In the genomic region with DNA sequence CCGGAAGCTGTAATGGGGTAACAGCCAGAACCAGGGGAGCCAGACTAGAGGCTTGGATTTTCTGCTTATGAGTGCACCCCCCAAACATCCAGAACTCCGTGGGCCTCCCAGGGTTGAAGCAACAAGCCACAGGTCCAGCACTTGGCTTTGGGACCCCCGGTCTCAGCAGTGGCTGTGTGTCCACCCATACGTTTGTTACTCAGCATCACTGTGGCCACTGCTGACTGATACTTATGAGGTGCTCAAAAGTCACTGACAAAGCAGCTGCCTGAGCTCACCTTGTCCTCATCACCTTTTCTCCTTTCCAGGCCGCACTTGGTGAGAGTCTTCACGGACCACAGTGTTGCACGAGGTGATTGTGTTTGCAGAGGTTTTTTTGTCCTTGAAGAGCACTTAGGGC, we compare ENCODE assay signal across 17 cellular contexts.
DNase-seq lines count a peak whose midpoint lies in the region; ATAC-seq, FAIRE-seq and TF ChIP-seq lines count a peak whose summit lies in the region.
"Had no signal": no experiment of that assay in that cellular context is flagged by ENCODE, and none has a peak within 500 bp of the region (broad histone marks: within the 10 kb centered on the region; RNA-seq: fewer than 3 reads in every experiment).

No MANE protein-coding gene starts in this region.

- no TSS peak for BruUV-seq in HepG2 (replicated peaks; lab: Mats Ljungman, UMichigan)

- POLR2A ChIA-PET in HepG2 (lab: Yijun Ruan, JAX): no interaction called here
- POLR2A ChIA-PET in H1 (lab: Charles Lee; ENCODE audit: partially characterized antibody): interaction anchor here (1.3 to 2.1 kb wide), 4 partner anchors 8 to 28 kb away, joined by 5 to 8 read pairs (median 6); no protein-coding TSS in a partner anchor

- no peak overlapping the region for H3K4ac ChIP-seq in H1 (replicated peaks; ENCODE audit: insufficient read length, low read depth, low read length)

- no peak overlapping the region for H3K56ac ChIP-seq in H1 (replicated peaks; ENCODE audit: insufficient read length, low read depth, low read length)

- H3K4me3 Mint-ChIP-seq in mesothelial cell of epicardium: no peak overlapping the region
- H3K4me3 Mint-ChIP-seq in progenitor cell of endocrine pancreas (ENCODE audit: low read depth): no peak overlapping the region
- H3K4me3 Mint-ChIP-seq: CD4-positive, alpha-beta memory T cell; HFFc6 had no signal

- peaks cover 26% of the 10 kb centered on the region for H3K36me3 Mint-ChIP-seq in mesothelial cell of epicardium
- peaks cover 8% of the 10 kb centered on the region for H3K36me3 Mint-ChIP-seq in progenitor cell of endocrine pancreas (ENCODE audit: insufficient read depth)
- H3K36me3 Mint-ChIP-seq: CD4-positive, alpha-beta memory T cell had no signal

- TF ChIP-seq RAD21 in HepG2 (CRISPR knock-in tag; IDR thresholded peaks at IDR 0.05) (no peak), H1 (IDR thresholded peaks at IDR 0.05 in 1 of 2, conservative IDR thresholded peaks at IDR 0.05 in 1 of 2; ENCODE audit: low read depth in 2 of 2, low read length in 2 of 2) (no peak)

- H3K9ac ChIP-seq in HepG2 (ENCODE audit: insufficient read depth, low read depth, low read length) (no peak overlapping the region), H1 (replicated peaks in 1 of 4; ENCODE audit: extremely low read depth in 1 of 4, low read depth in 3 of 4, low read length in 3 of 4) (no peak overlapping the region)

- H2AFZ ChIP-seq in HepG2 (ENCODE audit: low read length) (no peak overlapping the region), H1 (ENCODE audit: low read length) (no peak overlapping the region)

- TF ChIP-seq CTCF in HepG2 (CRISPR knock-in tag; IDR thresholded peaks at IDR 0.05) (no peak), right lobe of liver (IDR thresholded peaks at IDR 0.05) (no peak), H1 (IDR thresholded peaks at IDR 0.05; ENCODE audit: control extremely low read depth in 1 of 3, insufficient read depth in 1 of 3, low read depth in 1 of 3, low read length in 3 of 3) (no peak), mesothelial cell of epicardium (IDR thresholded peaks at IDR 0.05; ENCODE audit: unreplicated experiment) (no peak), progenitor cell of endocrine pancreas (IDR thresholded peaks at IDR 0.05; ENCODE audit: unreplicated experiment) (no peak)

- H3K27me3 ChIP-seq in HepG2 (ENCODE audit: control insufficient read depth in 1 of 2, insufficient read depth in 2 of 2, low read length in 2 of 2) (peaks cover 0 to 37% of the 10 kb centered on the region in 2 experiments; a peak in 2 of 5 replicates), right lobe of liver (no peaks in the 10 kb centered on the region), H1 (replicated peaks in 1 of 4; ENCODE audit: control insufficient read depth in 3 of 4, extremely low read depth in 1 of 4, insufficient read depth in 3 of 4, low read length in 3 of 4) (peaks cover 0 to 2% (median 0%) of the 10 kb centered on the region in 4 experiments; a peak in 2 of 7 replicates)

- H4K91ac ChIP-seq in H1 (replicated peaks; ENCODE audit: insufficient read length, low read length): peak overlapping the region; percentile 50

- H3K27ac Mint-ChIP-seq in mesothelial cell of epicardium (peak overlapping the region; percentile 97), progenitor cell of endocrine pancreas (no peak overlapping the region)
- H3K27ac Mint-ChIP-seq: HFFc6 had no signal

- peak overlapping the region; percentile 7 for H3K18ac ChIP-seq in H1 (ENCODE audit: extremely low read depth, low read length)

- no peaks in the 10 kb centered on the region for H3K79me1 ChIP-seq in H1 (ENCODE audit: low read depth, low read length)

- CTCF ChIA-PET in HepG2 (lab: Yijun Ruan, JAX; ENCODE audit: low intra/inter-chr PET ratio, low total read pairs): no interaction called here
- CTCF ChIA-PET in H1 (lab: Charles Lee; ENCODE audit: partially characterized antibody): interaction anchor here (0.6 to 2.8 kb wide), 7 partner anchors 8 to 356 kb away, joined by 3 to 12 read pairs (median 5); no protein-coding TSS in a partner anchor

- no peak overlapping the region for H3K27ac ChIP-seq in HepG2 (ENCODE audit: extremely low read length, insufficient read depth, low read length)
- no peak overlapping the region for H3K27ac ChIP-seq in right lobe of liver
- no peak overlapping the region for H3K27ac ChIP-seq in H1 (ENCODE audit: low read depth, low read length)
- H3K27ac ChIP-seq: C4-2B had no signal

- no peak overlapping the region for H3K14ac ChIP-seq in H1 (ENCODE audit: insufficient read length)

- H3K27me3 Mint-ChIP-seq in mesothelial cell of epicardium (ENCODE audit: low read depth) (no peaks in the 10 kb centered on the region), progenitor cell of endocrine pancreas (peaks cover 4% of the 10 kb centered on the region)

- intact Hi-C loops in HepG2 (cut with micrococcal nuclease; ENCODE audit: unreplicated experiment) (no loop called here), right lobe of liver (cut with DNase I) (no loop called here)

- DNase-seq in HepG2 (ENCODE audit: low spot score) (no peak), right lobe of liver (no peak), H1 (ENCODE audit: low read depth in 1 of 2, low spot score in 2 of 2) (no peak), mesothelial cell of epicardium (ENCODE audit: low spot score in 2 of 2, unreplicated experiment in 2 of 2) (no peak), mucosa of gallbladder (ENCODE audit: low spot score) (no peak), progenitor cell of endocrine pancreas (ENCODE audit: low spot score, unreplicated experiment) (no peak)
- DNase-seq: ACHN; CD4-positive, alpha-beta memory T cell; DND-41; GDM1; HCEC 1CT; HFFc6; IMR-90 had no signal

- H3K4me2 ChIP-seq in HepG2 (ENCODE audit: low read depth, low read length): no peak overlapping the region
- H3K4me2 ChIP-seq in H1 (ENCODE audit: insufficient read depth in 1 of 2, low read depth in 2 of 2, low read length in 2 of 2): no peak overlapping the region

- peak overlapping the region; percentile 96 for H2BK12ac ChIP-seq in H1 (ENCODE audit: low read depth, low read length)

- H4K20me1 ChIP-seq in HepG2 (ENCODE audit: insufficient read depth, low read length): no peaks in the 10 kb centered on the region
- no peaks in the 10 kb centered on the region for H4K20me1 ChIP-seq in H1 (replicated peaks in 1 of 2; ENCODE audit: control insufficient read depth in 1 of 2, insufficient read depth in 2 of 2, low read length in 2 of 2)

- no peak for TF ChIP-seq POLR2A in HepG2 (IDR thresholded peaks at IDR 0.05; ENCODE audit: insufficient read depth in 1 of 2, low read depth in 2 of 2, low read length in 2 of 2)
- TF ChIP-seq POLR2A in right lobe of liver (IDR thresholded peaks at IDR 0.05): no peak
- no peak for TF ChIP-seq POLR2A in H1 (IDR thresholded peaks at IDR 0.05; ENCODE audit: control extremely low read depth in 1 of 2, low read depth in 2 of 2, low read length in 2 of 2)

- H3K9me3 Mint-ChIP-seq in mesothelial cell of epicardium (peaks cover 16% of the 10 kb centered on the region), progenitor cell of endocrine pancreas (ENCODE audit: low read depth) (peaks cover 8% of the 10 kb centered on the region)

- TF ChIP-seq EP300 in HepG2 (IDR thresholded peaks at IDR 0.05; ENCODE audit: low read depth in 2 of 2, low read length in 2 of 2) (no peak), HepG2 (CRISPR knock-in tag; IDR thresholded peaks at IDR 0.05; ENCODE audit: borderline replicate concordance) (no peak), H1 (IDR thresholded peaks at IDR 0.05; ENCODE audit: borderline replicate concordance in 1 of 2, low read depth in 2 of 2, low read length in 2 of 2) (no peak)

- H3K4me1 Mint-ChIP-seq in mesothelial cell of epicardium (peaks cover 67% of the 10 kb centered on the region), progenitor cell of endocrine pancreas (ENCODE audit: low read depth) (peaks cover 24% of the 10 kb centered on the region)

- peak overlapping the region; percentile 75; the same call in 1 of the 2 replicates for H2AK5ac ChIP-seq in H1 (ENCODE audit: low read depth, low read length)

- H3K23ac ChIP-seq in H1 (ENCODE audit: insufficient read length): no peak overlapping the region

- no peak overlapping the region; the same call in 1 of the 2 replicates for H4K8ac ChIP-seq in H1 (ENCODE audit: extremely low read depth, insufficient read depth, low read length)

- H3K36me3 ChIP-seq in HepG2 (replicated peaks in 1 of 2; ENCODE audit: control insufficient read depth in 1 of 2, insufficient read depth in 2 of 2, low read length in 2 of 2): no peaks in the 10 kb centered on the region
- H3K36me3 ChIP-seq in right lobe of liver: no peaks in the 10 kb centered on the region
- no peaks in the 10 kb centered on the region; a peak in 1 of 8 replicates for H3K36me3 ChIP-seq in H1 (ENCODE audit: control insufficient read depth in 2 of 4, insufficient read depth in 4 of 4, low read length in 3 of 4)

- H4K5ac ChIP-seq in H1 (ENCODE audit: insufficient read length, low read depth, low read length): no peak overlapping the region

- H3K4me3 ChIP-seq in HepG2 (replicated peaks in 1 of 3; ENCODE audit: insufficient read depth in 1 of 3, low read depth in 2 of 3, low read length in 3 of 3) (no peak overlapping the region), right lobe of liver (no peak overlapping the region), H1 (ENCODE audit: extremely low read depth in 1 of 4, insufficient read depth in 2 of 4, low read depth in 3 of 4, low read length in 4 of 4) (no peak overlapping the region)

- H2BK15ac ChIP-seq in H1 (ENCODE audit: low read length): no peak overlapping the region

- peak overlapping the region; percentile 79; the same call in 1 of the 2 replicates for H2BK5ac ChIP-seq in H1 (ENCODE audit: low read depth, low read length)

- in situ Hi-C loops in HepG2 (cut with HindIII; ENCODE audit: extremely low pct_ligation_motif_present, low pct_unique_long_range_greater_than_20kb): no loop called here

- 15% methylated on average over 5 of the region's 7 CpGs for WGBS in HepG2 (ENCODE audit: low lambda C conversion rate)
- 60% methylated on average over 3 of the region's 7 CpGs for WGBS in right lobe of liver (ENCODE audit: insufficient coverage, low coverage, low lambda C conversion rate, missing lambda C conversion rate)
- WGBS in H1 (ENCODE audit: extremely low coverage in 1 of 2, insufficient coverage in 1 of 2, insufficient read length in 1 of 2, insufficient replicate concordance in 2 of 2, low coverage in 1 of 2, low lambda C conversion rate in 2 of 2, missing lambda C conversion rate in 1 of 2), 2 experiments: 82% methylated on average over 7 of the region's 7 CpGs; no CpG with 5 or more reads in 1 of the 2 experiments

- H3K4me1 ChIP-seq in HepG2 (ENCODE audit: insufficient read depth, low read length) (no peaks in the 10 kb centered on the region), right lobe of liver (no peaks in the 10 kb centered on the region), H1 (replicated peaks in 1 of 4; ENCODE audit: control insufficient read depth in 3 of 4, insufficient read depth in 4 of 4, low read length in 3 of 4) (peaks cover 0 to 17% (median 8%) of the 10 kb centered on the region in 4 experiments; a peak in 4 of 7 replicates)

- H2BK120ac ChIP-seq in H1 (replicated peaks; ENCODE audit: low read depth, low read length): no peak overlapping the region

- no peaks in the 10 kb centered on the region; the same call in 1 of the 2 replicates for H3K23me2 ChIP-seq in H1 (ENCODE audit: low read depth, low read length)

- H2BK20ac ChIP-seq in H1 (ENCODE audit: low read length): peak overlapping the region; percentile 88

- ATAC-seq in HepG2 (no peak), right lobe of liver (no peak), HG03280 (IDR thresholded peaks at IDR 0.05; ENCODE audit: unreplicated experiment) (no peak)

- FAIRE-seq in HepG2 (lab: Jason Lieb, UNC): no peak
- FAIRE-seq in H1 (lab: Jason Lieb, UNC): no peak
- FAIRE-seq: GM12892, GM19239 had no signal

- no peaks in the 10 kb centered on the region for H3K79me2 ChIP-seq in HepG2 (ENCODE audit: insufficient read depth, low read length)
- H3K79me2 ChIP-seq in H1 (ENCODE audit: control insufficient read depth in 1 of 2, insufficient read depth in 2 of 2, low read length in 2 of 2): no peaks in the 10 kb centered on the region

- H3K9me3 ChIP-seq in HepG2 (ENCODE audit: low read length) (no peaks in the 10 kb centered on the region), right lobe of liver (no peaks in the 10 kb centered on the region), H1 (ENCODE audit: insufficient read depth in 2 of 2, low read depth in 1 of 2, low read length in 1 of 2) (peaks cover 4% of the 10 kb centered on the region in 2 experiments; a peak in 3 of 4 replicates)
